Comparison of ENCODE assay signal across 8 cellular contexts in genomic region chr6:111602481-111603404, GRCh38. TPM values are rescaled to one million over a fixed set of nuclear protein-coding genes. Genes with fewer than 3 reads are reported as not detected.
DNase-seq lines count a peak whose midpoint lies in the region; ATAC-seq and TF ChIP-seq lines count a peak whose summit lies in the region.

No MANE protein-coding gene starts in this region.

- in situ Hi-C loops in GM23248 (cut with MboI) (no loop called here), astrocyte of the spinal cord (cut with HindIII; ENCODE audit: low sequenced_read_pairs) (no loop called here)

- H3K9ac ChIP-seq in GM23248 (peak overlapping the region; percentile 95), smooth muscle cell (ENCODE audit: low read depth) (peak overlapping the region; percentile 84)

- H4K20me1 ChIP-seq in GM23248 (ENCODE audit: insufficient read depth): no peaks in the 10 kb centered on the region
- peaks cover 6% of the 10 kb centered on the region for H4K20me1 ChIP-seq in smooth muscle cell (ENCODE audit: low read depth)

- H3K9me2 ChIP-seq in GM23248 (ENCODE audit: insufficient read depth): no peaks in the 10 kb centered on the region

- H3K9me3 Mint-ChIP-seq in immature natural killer cell: no peaks in the 10 kb centered on the region
- H3K9me3 Mint-ChIP-seq in effector memory CD8-positive, alpha-beta T cell: no peaks in the 10 kb centered on the region

- H3K4me1 Mint-ChIP-seq in immature natural killer cell: peaks cover 37 to 56% of the 10 kb centered on the region in 2 donors
- peaks cover 11 to 28% of the 10 kb centered on the region in 2 donors for H3K4me1 Mint-ChIP-seq in effector memory CD8-positive, alpha-beta T cell (ENCODE audit: low read depth in 2 of 2)

- peak overlapping the region; percentile 100 for H3K4me2 ChIP-seq in GM23248 (ENCODE audit: unreplicated experiment)
- H3K4me2 ChIP-seq in smooth muscle cell: peak overlapping the region; percentile 85

- H3K36me3 ChIP-seq in GM23248 (ENCODE audit: low read depth) (no peaks in the 10 kb centered on the region), smooth muscle cell (ENCODE audit: low read depth) (no peaks in the 10 kb centered on the region)

- H3K27me3 ChIP-seq in GM23248 (replicated peaks; ENCODE audit: insufficient read depth) (no peaks in the 10 kb centered on the region), smooth muscle cell (ENCODE audit: low read depth) (no peaks in the 10 kb centered on the region)

- ATAC-seq in GM19023 (IDR thresholded peaks at IDR 0.05; ENCODE audit: unreplicated experiment) (no peak), HG03439 (IDR thresholded peaks at IDR 0.05; ENCODE audit: unreplicated experiment) (no peak)
- ATAC-seq in effector memory CD8-positive, alpha-beta T cell (replicated peaks): no peak

- no peaks in the 10 kb centered on the region for H3K36me3 Mint-ChIP-seq in immature natural killer cell
- H3K36me3 Mint-ChIP-seq in effector memory CD8-positive, alpha-beta T cell (ENCODE audit: insufficient read depth): peaks cover 5% of the 10 kb centered on the region

- peak overlapping the region in 5 of 6 donors; percentile 6 to 50 (median 14) for H3K27ac Mint-ChIP-seq in immature natural killer cell
- peak overlapping the region in 1 of 2 donors; percentile 1 for H3K27ac Mint-ChIP-seq in effector memory CD8-positive, alpha-beta T cell

- H3K4me1 ChIP-seq in GM23248 (ENCODE audit: insufficient read depth) (peaks cover 51% of the 10 kb centered on the region), smooth muscle cell (ENCODE audit: low read depth) (peaks cover 27% of the 10 kb centered on the region)

- H3K27me3 Mint-ChIP-seq in immature natural killer cell (ENCODE audit: low read depth in 3 of 3): peaks cover 1 to 6% (median 2%) of the 10 kb centered on the region in 3 donors
- H3K27me3 Mint-ChIP-seq in effector memory CD8-positive, alpha-beta T cell: no peaks in the 10 kb centered on the region

- peak; percentile 87 for DNase-seq in GM23248
- peak; percentile 80 for DNase-seq in astrocyte of the spinal cord (ENCODE audit: low read depth, low spot score)
- DNase-seq in immature natural killer cell: no peak
- DNase-seq in smooth muscle cell (lab: John Stamatoyannopoulos, UW; ENCODE audit: unreplicated experiment): peak; percentile 9
- DNase-seq in effector memory CD8-positive, alpha-beta T cell: no peak
- DNase-seq in stimulated activated naive CD4-positive, alpha-beta T cell treated with Interleukin-2 at 50 U/mL for 16 hours (lab: John Stamatoyannopoulos, UW): no peak

- 4 to 6% methylated on average over 12 of the region's 12 CpGs for WGBS in GM23248 (ENCODE audit: low coverage in 1 of 2, low lambda C conversion rate in 2 of 2, missing lambda C conversion rate in 2 of 2), 2 experiments
- WGBS in smooth muscle cell (ENCODE audit: low lambda C conversion rate): 66% methylated on average over 12 of the region's 12 CpGs

- peak overlapping the region; percentile 35; the same call in 1 of the 2 replicates for H2AFZ ChIP-seq in GM23248
- no peak overlapping the region for H2AFZ ChIP-seq in smooth muscle cell (ENCODE audit: low read depth)

- no peak for TF ChIP-seq CTCF in astrocyte of the spinal cord (IDR thresholded peaks at IDR 0.05; ENCODE audit: low read depth, low read length)
- TF ChIP-seq CTCF in smooth muscle cell (IDR thresholded peaks at IDR 0.05; ENCODE audit: borderline replicate concordance, insufficient read depth, poor library complexity, severe bottlenecking): no peak

- no peak overlapping the region for H3K4me3 Mint-ChIP-seq in immature natural killer cell
- H3K4me3 Mint-ChIP-seq in effector memory CD8-positive, alpha-beta T cell: no peak overlapping the region

- peaks cover 60% of the 10 kb centered on the region for H3F3A ChIP-seq in GM23248 (ENCODE audit: insufficient read depth)
- peaks cover 17% of the 10 kb centered on the region for H3F3A ChIP-seq in smooth muscle cell (ENCODE audit: low read depth)

- H3K9me3 ChIP-seq in GM23248 (ENCODE audit: low read depth) (no peaks in the 10 kb centered on the region), smooth muscle cell (replicated peaks; ENCODE audit: low read depth) (no peaks in the 10 kb centered on the region)

- H3K79me2 ChIP-seq in GM23248 (ENCODE audit: insufficient read depth) (peaks cover 57% of the 10 kb centered on the region), smooth muscle cell (ENCODE audit: low read depth) (peaks cover 16% of the 10 kb centered on the region)

- H3K4me3 ChIP-seq in GM23248 (peak overlapping the region; percentile 76), astrocyte of the spinal cord (ENCODE audit: low read depth, low read length) (no peak overlapping the region), smooth muscle cell (peak overlapping the region; percentile 4)

- H3K27ac ChIP-seq in GM23248 (peak overlapping the region; percentile 97), smooth muscle cell (ENCODE audit: low read depth) (peak overlapping the region; percentile 95)

RNA-seq across cellular contexts. Expression of gene TRAF3IP2, which starts 2.9 kb away (rescaled TPM):
- 28.7 and 40.2 TPM in 2 replicates for total RNA-seq in GM23248 (2014; rRNA removed; shearing (Covaris generic))
- polyA plus RNA-seq in GM23248 (2016; fragmentation: Nextera tagmentation; extraction: Ambion mirVana): 38.7 and 40.7 TPM in 2 replicates
- polyA plus RNA-seq in immature natural killer cell: 10 to 100 TPM in 1 of 3 donors, 1 to 10 TPM in 1, not detected in 1; 1.9 to 10.6 TPM
- 13.1 and 21.2 TPM in 2 replicates for total RNA-seq in smooth muscle cell
- 10.2 and 17.1 TPM in 2 replicates for polyA plus RNA-seq in smooth muscle cell

Comparison
In these comparisons a context has a peak if more than half of its experiments do, and no peak if none do; other contexts are left out.
1. DNase-seq: peak in GM23248 (single experiment), astrocyte of the spinal cord (single experiment) and smooth muscle cell (single experiment); none in immature natural killer cell (0 of 3), effector memory CD8-positive, alpha-beta T cell (0 of 3) and stimulated activated naive CD4-positive, alpha-beta T cell treated with Interleukin-2 at 50 U/mL for 16 hours (single experiment).